ENCODE assay signal across 1 cellular context in the genomic region with DNA sequence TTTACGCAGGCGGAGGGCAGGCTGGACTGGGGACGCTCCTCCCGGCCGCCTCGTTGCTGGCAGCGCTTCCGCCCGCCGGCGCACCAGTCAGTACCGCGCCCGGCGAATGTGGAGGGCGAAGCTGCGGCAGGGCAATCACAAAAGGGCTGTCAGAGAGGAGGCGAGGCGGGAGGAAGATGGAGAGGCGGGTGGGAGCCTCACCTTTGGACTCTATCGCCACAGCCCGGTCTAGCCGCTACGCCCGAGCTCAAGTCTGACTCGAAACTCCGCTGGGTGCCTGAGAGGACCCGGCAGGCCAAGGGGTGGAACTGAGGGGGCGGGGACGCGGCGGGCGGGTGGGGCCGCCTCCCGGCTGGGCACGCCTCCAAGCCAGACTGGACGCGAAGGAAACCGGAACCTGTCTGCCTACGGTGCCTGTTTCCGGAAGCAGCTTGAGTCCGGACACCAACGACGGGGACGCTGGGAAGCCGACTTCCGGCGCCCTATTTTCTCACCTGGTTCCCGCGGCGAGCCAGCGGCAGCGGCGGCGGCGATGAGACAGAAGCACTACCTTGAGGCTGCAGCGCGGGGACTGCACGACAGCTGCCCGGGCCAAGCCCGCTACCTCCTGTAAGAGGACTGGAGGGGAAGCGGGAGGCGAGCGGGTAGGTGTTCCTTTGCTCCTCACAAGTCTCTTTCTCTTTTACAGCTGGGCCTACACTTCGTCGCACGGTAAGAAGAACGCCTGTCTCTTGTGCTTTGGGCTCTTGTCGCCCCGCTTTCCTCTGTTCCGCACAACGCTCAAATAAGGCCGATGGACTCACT.
TF ChIP-seq lines count a peak whose summit lies in the region.

A gene (plus strand): TSS at position 483 of the 804 bp plus-strand sequence.

TF ChIP-seq in HepG2, 621 proteins besides CTCF, POLR2A, EP300 and RAD21 (continued from another document and continues in another):
- TF ChIP-seq, protein P1, sequence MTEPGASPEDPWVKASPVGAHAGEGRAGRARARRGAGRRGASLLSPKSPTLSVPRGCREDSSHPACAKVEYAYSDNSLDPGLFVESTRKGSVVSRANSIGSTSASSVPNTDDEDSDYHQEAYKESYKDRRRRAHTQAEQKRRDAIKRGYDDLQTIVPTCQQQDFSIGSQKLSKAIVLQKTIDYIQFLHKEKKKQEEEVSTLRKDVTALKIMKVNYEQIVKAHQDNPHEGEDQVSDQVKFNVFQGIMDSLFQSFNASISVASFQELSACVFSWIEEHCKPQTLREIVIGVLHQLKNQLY (CRISPR knock-in tag; IDR thresholded peaks at IDR 0.05), result peak; percentile 41; the same call in 1 of the 2 replicates
- TF ChIP-seq, protein P2, sequence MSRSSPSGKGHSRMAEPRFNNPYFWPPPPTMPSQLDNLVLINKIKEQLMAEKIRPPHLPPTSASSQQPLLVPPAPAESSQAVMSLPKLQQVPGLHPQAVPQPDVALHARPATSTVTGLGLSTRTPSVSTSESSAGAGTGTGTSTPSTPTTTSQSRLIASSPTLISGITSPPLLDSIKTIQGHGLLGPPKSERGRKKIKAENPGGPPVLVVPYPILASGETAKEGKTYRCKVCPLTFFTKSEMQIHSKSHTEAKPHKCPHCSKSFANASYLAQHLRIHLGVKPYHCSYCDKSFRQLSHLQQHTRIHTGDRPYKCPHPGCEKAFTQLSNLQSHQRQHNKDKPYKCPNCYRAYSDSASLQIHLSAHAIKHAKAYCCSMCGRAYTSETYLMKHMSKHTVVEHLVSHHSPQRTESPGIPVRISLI (CRISPR knock-in tag; IDR thresholded peaks at IDR 0.05; ENCODE audit: borderline replicate concordance), result peak; percentile 64; the same call in 1 of the 2 replicates
- peak; percentile 31; the same call in 1 of the 2 replicates for TF ChIP-seq STAT5B (CRISPR knock-in tag; IDR thresholded peaks at IDR 0.05)
- TF ChIP-seq, protein P3, sequence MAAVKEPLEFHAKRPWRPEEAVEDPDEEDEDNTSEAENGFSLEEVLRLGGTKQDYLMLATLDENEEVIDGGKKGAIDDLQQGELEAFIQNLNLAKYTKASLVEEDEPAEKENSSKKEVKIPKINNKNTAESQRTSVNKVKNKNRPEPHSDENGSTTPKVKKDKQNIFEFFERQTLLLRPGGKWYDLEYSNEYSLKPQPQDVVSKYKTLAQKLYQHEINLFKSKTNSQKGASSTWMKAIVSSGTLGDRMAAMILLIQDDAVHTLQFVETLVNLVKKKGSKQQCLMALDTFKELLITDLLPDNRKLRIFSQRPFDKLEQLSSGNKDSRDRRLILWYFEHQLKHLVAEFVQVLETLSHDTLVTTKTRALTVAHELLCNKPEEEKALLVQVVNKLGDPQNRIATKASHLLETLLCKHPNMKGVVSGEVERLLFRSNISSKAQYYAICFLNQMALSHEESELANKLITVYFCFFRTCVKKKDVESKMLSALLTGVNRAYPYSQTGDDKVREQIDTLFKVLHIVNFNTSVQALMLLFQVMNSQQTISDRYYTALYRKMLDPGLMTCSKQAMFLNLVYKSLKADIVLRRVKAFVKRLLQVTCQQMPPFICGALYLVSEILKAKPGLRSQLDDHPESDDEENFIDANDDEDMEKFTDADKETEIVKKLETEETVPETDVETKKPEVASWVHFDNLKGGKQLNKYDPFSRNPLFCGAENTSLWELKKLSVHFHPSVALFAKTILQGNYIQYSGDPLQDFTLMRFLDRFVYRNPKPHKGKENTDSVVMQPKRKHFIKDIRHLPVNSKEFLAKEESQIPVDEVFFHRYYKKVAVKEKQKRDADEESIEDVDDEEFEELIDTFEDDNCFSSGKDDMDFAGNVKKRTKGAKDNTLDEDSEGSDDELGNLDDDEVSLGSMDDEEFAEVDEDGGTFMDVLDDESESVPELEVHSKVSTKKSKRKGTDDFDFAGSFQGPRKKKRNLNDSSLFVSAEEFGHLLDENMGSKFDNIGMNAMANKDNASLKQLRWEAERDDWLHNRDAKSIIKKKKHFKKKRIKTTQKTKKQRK (IDR thresholded peaks at IDR 0.05; ENCODE audit: low read length), result no peak
- TF ChIP-seq ZFYVE20 (CRISPR knock-in tag; IDR thresholded peaks at IDR 0.05; ENCODE audit: borderline replicate concordance, low read depth), result no peak
- TF ChIP-seq, protein P4, sequence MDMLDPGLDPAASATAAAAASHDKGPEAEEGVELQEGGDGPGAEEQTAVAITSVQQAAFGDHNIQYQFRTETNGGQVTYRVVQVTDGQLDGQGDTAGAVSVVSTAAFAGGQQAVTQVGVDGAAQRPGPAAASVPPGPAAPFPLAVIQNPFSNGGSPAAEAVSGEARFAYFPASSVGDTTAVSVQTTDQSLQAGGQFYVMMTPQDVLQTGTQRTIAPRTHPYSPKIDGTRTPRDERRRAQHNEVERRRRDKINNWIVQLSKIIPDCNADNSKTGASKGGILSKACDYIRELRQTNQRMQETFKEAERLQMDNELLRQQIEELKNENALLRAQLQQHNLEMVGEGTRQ (IDR thresholded peaks at IDR 0.05; ENCODE audit: low read depth, low read length), result no peak
- TF ChIP-seq, protein P4 (CRISPR knock-in tag; IDR thresholded peaks at IDR 0.05; ENCODE audit: borderline replicate concordance), result no peak
- TF ChIP-seq ZNF383 (CRISPR knock-in tag; IDR thresholded peaks at IDR 0.05; ENCODE audit: borderline replicate concordance), result no peak
- TF ChIP-seq, protein P5, sequence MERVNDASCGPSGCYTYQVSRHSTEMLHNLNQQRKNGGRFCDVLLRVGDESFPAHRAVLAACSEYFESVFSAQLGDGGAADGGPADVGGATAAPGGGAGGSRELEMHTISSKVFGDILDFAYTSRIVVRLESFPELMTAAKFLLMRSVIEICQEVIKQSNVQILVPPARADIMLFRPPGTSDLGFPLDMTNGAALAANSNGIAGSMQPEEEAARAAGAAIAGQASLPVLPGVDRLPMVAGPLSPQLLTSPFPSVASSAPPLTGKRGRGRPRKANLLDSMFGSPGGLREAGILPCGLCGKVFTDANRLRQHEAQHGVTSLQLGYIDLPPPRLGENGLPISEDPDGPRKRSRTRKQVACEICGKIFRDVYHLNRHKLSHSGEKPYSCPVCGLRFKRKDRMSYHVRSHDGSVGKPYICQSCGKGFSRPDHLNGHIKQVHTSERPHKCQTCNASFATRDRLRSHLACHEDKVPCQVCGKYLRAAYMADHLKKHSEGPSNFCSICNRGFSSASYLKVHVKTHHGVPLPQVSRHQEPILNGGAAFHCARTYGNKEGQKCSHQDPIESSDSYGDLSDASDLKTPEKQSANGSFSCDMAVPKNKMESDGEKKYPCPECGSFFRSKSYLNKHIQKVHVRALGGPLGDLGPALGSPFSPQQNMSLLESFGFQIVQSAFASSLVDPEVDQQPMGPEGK (CRISPR knock-in tag; IDR thresholded peaks at IDR 0.05), result peak; percentile 61
- TF ChIP-seq ARNT (IDR thresholded peaks at IDR 0.05), result no peak
- TF ChIP-seq AHR (CRISPR knock-in tag; IDR thresholded peaks at IDR 0.05), result peak; percentile 87; the same call in 1 of the 2 replicates
- TF ChIP-seq, protein P6, sequence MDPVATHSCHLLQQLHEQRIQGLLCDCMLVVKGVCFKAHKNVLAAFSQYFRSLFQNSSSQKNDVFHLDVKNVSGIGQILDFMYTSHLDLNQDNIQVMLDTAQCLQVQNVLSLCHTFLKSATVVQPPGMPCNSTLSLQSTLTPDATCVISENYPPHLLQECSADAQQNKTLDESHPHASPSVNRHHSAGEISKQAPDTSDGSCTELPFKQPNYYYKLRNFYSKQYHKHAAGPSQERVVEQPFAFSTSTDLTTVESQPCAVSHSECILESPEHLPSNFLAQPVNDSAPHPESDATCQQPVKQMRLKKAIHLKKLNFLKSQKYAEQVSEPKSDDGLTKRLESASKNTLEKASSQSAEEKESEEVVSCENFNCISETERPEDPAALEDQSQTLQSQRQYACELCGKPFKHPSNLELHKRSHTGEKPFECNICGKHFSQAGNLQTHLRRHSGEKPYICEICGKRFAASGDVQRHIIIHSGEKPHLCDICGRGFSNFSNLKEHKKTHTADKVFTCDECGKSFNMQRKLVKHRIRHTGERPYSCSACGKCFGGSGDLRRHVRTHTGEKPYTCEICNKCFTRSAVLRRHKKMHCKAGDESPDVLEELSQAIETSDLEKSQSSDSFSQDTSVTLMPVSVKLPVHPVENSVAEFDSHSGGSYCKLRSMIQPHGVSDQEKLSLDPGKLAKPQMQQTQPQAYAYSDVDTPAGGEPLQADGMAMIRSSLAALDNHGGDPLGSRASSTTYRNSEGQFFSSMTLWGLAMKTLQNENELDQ (CRISPR knock-in tag; IDR thresholded peaks at IDR 0.05; ENCODE audit: borderline replicate concordance), result no peak
- TF ChIP-seq, protein P7, sequence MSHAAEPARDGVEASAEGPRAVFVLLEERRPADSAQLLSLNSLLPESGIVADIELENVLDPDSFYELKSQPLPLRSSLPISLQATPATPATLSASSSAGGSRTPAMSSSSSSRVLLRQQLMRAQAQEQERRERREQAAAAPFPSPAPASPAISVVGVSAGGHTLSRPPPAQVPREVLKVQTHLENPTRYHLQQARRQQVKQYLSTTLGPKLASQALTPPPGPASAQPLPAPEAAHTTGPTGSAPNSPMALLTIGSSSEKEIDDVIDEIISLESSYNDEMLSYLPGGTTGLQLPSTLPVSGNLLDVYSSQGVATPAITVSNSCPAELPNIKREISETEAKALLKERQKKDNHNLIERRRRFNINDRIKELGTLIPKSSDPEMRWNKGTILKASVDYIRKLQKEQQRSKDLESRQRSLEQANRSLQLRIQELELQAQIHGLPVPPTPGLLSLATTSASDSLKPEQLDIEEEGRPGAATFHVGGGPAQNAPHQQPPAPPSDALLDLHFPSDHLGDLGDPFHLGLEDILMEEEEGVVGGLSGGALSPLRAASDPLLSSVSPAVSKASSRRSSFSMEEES (CRISPR knock-in tag; IDR thresholded peaks at IDR 0.05), result 0 out of 2 replicates have a peak, but pooled peaks have one; percentile 35
- no peak for TF ChIP-seq ZNF446 (CRISPR knock-in tag; IDR thresholded peaks at IDR 0.05)
- TF ChIP-seq ZNF761 (CRISPR knock-in tag; conservative IDR thresholded peaks at IDR 0.05), result peak; percentile 83
- TF ChIP-seq ZNF350 (CRISPR knock-in tag; IDR thresholded peaks at IDR 0.05; ENCODE audit: borderline replicate concordance, low read depth), result peak; percentile 91; the same call in 1 of the 2 replicates
- TF ChIP-seq DPF2 (CRISPR knock-in tag; IDR thresholded peaks at IDR 0.05; ENCODE audit: borderline replicate concordance, low read depth), result no peak
- 0 out of 2 replicates have a peak, but pooled peaks have one; percentile 27 for TF ChIP-seq HMG20B (CRISPR knock-in tag; conservative IDR thresholded peaks at IDR 0.05)
- TF ChIP-seq GATAD2A (CRISPR knock-in tag; IDR thresholded peaks at IDR 0.05), result peak; percentile 62
- TF ChIP-seq ZNF317 (CRISPR knock-in tag; IDR thresholded peaks at IDR 0.05), result peak; percentile 41; the same call in 1 of the 2 replicates
- TF ChIP-seq MEIS1 (CRISPR knock-in tag; IDR thresholded peaks at IDR 0.05; ENCODE audit: borderline replicate concordance), result 0 out of 2 replicates have a peak, but pooled peaks have one; percentile 84
- peak; percentile 77 for TF ChIP-seq KLF11 (CRISPR knock-in tag; IDR thresholded peaks at IDR 0.05)
- TF ChIP-seq ZNF720 (CRISPR knock-in tag; IDR thresholded peaks at IDR 0.05), result no peak
- no peak for TF ChIP-seq SUZ12 (IDR thresholded peaks at IDR 0.05; ENCODE audit: low read depth, low read length)
- no peak for TF ChIP-seq CC2D1A (CRISPR knock-in tag; IDR thresholded peaks at IDR 0.05)
- TF ChIP-seq, protein P8, sequence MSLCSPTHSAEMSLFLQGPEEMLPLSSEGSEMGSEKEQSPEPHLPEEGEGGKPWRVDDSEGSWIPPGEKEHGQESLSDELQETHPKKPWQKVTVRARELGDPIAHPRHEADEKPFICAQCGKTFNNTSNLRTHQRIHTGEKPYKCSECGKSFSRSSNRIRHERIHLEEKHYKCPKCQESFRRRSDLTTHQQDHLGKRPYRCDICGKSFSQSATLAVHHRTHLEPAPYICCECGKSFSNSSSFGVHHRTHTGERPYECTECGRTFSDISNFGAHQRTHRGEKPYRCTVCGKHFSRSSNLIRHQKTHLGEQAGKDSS (CRISPR knock-in tag; IDR thresholded peaks at IDR 0.05; ENCODE audit: borderline replicate concordance, low read depth), result peak; percentile 87; the same call in 1 of the 2 replicates
- TF ChIP-seq SSRP1 (CRISPR knock-in tag; IDR thresholded peaks at IDR 0.05), result no peak
- TF ChIP-seq SMARCC2 (IDR thresholded peaks at IDR 0.05), result no peak
- peak; percentile 93 for TF ChIP-seq KDM5A (IDR thresholded peaks at IDR 0.05; ENCODE audit: borderline replicate concordance, low read length)
